10 cellular contexts compared by ENCODE assay signal in genomic region chr3:71930056-71930991, GRCh38.
DNase-seq lines count a peak whose midpoint lies in the region; ATAC-seq and TF ChIP-seq lines count a peak whose summit lies in the region.
"Had no signal": no experiment of that assay in that cellular context is flagged by ENCODE, and none has a peak within 500 bp of the region (broad histone marks: within the 10 kb centered on the region; RNA-seq: fewer than 3 reads in every experiment).

No MANE protein-coding gene starts in this region.

- no peak for ATAC-seq in GM19455 (IDR thresholded peaks at IDR 0.05; ENCODE audit: unreplicated experiment)

- no peak overlapping the region for H3K4me3 ChIP-seq in astrocyte of the cerebellum (ENCODE audit: low read depth, low read length)
- H3K4me3 ChIP-seq: BLaER1, ovary had no signal

- TF ChIP-seq CTCF in astrocyte of the cerebellum (IDR thresholded peaks at IDR 0.05; ENCODE audit: low read depth, low read length, missing control alignments), result peak; percentile 29

- in situ Hi-C loops in astrocyte of the cerebellum (cut with HindIII; ENCODE audit: low sequenced_read_pairs), result no loop called here

- DNase-seq in NCI-H1105 treated with DMSO at 0.1 percent for 48 hours (lab: John Stamatoyannopoulos, UW), result peak; percentile 13
- DNase-seq in NCI-H1105 (lab: John Stamatoyannopoulos, UW), result no peak
- DNase-seq in HS-5 (ENCODE audit: low read depth), result peak; percentile 15
- DNase-seq in astrocyte of the cerebellum (ENCODE audit: low read depth), result no peak
- peak; percentile 2 to 29 for DNase-seq in lung microvascular endothelial cell (ENCODE audit: low read depth in 2 of 2)
- DNase-seq in NK-92 treated with Interleukin-12 subunit alpha and Interleukin-12 subunit beta, amount 100 ng/mL, for 24 hours (lab: John Stamatoyannopoulos, UW), result no peak
- no peak for DNase-seq in effector CD8-positive, alpha-beta T cell (lab: John Stamatoyannopoulos, UW)

Comparison
In these comparisons a context has a peak if more than half of its experiments do, and no peak if none do; other contexts are left out.
1. DNase-seq: peak in NCI-H1105 treated with DMSO at 0.1 percent for 48 hours (single experiment), HS-5 (single experiment) and lung microvascular endothelial cell (2 of 2); none in NCI-H1105 (single experiment), astrocyte of the cerebellum (single experiment), NK-92 treated with Interleukin-12 subunit alpha and Interleukin-12 subunit beta, amount 100 ng/mL, for 24 hours (single experiment) and effector CD8-positive, alpha-beta T cell (single experiment).